ENCODE assay signal across 9 cellular contexts in genomic region chr5:147369742-147370374, GRCh38.
DNase-seq lines count a peak whose midpoint lies in the region; ATAC-seq, FAIRE-seq and TF ChIP-seq lines count a peak whose summit lies in the region.
"Had no signal": no experiment of that assay in that cellular context is flagged by ENCODE, and none has a peak within 500 bp of the region (broad histone marks: within the 10 kb centered on the region; RNA-seq: fewer than 3 reads in every experiment).

No MANE protein-coding gene starts in this region.

- peaks cover 0 to 2% (median 0%) of the 10 kb centered on the region in 5 donors for H3K9me3 Mint-ChIP-seq in CD8-positive, alpha-beta memory T cell
- H3K9me3 Mint-ChIP-seq in CD8-positive, alpha-beta T cell, result no peaks in the 10 kb centered on the region

- peaks cover 1 to 4% of the 10 kb centered on the region in 2 donors for H3K27me3 Mint-ChIP-seq in CD8-positive, alpha-beta memory T cell
- peaks cover 5% of the 10 kb centered on the region for H3K27me3 Mint-ChIP-seq in CD8-positive, alpha-beta T cell (ENCODE audit: low read depth)

- TF ChIP-seq CTCF in HFF-Myc (IDR thresholded peaks at IDR 0.05; ENCODE audit: low read depth, low read length, missing control alignments) (peak; percentile 19), RWPE2 (IDR thresholded peaks at IDR 0.05; ENCODE audit: poor library complexity, severe bottlenecking) (peak; percentile 98)
- no peak for TF ChIP-seq CTCF in CD8-positive, alpha-beta T cell (IDR thresholded peaks at IDR 0.05)

- intact Hi-C loops in CD8-positive, alpha-beta T cell (cut with DNase I, micrococcal nuclease), result no loop called here

- no peaks in the 10 kb centered on the region for H3K36me3 Mint-ChIP-seq in CD8-positive, alpha-beta memory T cell
- H3K36me3 Mint-ChIP-seq in CD8-positive, alpha-beta T cell, result no peaks in the 10 kb centered on the region

- H3K4me3 ChIP-seq in HFF-Myc (replicated peaks; ENCODE audit: low read depth, low read length) (no peak overlapping the region), RWPE2 (ENCODE audit: severe bottlenecking) (no peak overlapping the region)
- no peak overlapping the region for H3K4me3 ChIP-seq in CD8-positive, alpha-beta memory T cell (ENCODE audit: low read length)
- H3K4me3 ChIP-seq in CD8-positive, alpha-beta T cell (ENCODE audit: low read depth, low read length), result no peak overlapping the region

- peaks cover 0 to 3% (median 0%) of the 10 kb centered on the region in 3 donors for H3K4me1 Mint-ChIP-seq in CD8-positive, alpha-beta memory T cell
- no peaks in the 10 kb centered on the region for H3K4me1 Mint-ChIP-seq in CD8-positive, alpha-beta T cell (ENCODE audit: low read depth)

- CTCF ChIA-PET in CD8-positive, alpha-beta memory T cell (lab: Charles Lee), result no interaction called here
- CTCF ChIA-PET in CD8-positive, alpha-beta T cell (lab: Charles Lee), result interaction anchor here (1.8 kb wide), 1 partner anchor 181 kb away, joined by 5 read pairs; no protein-coding TSS in a partner anchor

- H3K36me3 ChIP-seq in RWPE2 (ENCODE audit: low read depth), result no peaks in the 10 kb centered on the region
- H3K36me3 ChIP-seq in CD8-positive, alpha-beta memory T cell (ENCODE audit: insufficient read depth, low read length), result no peaks in the 10 kb centered on the region
- no peaks in the 10 kb centered on the region for H3K36me3 ChIP-seq in CD8-positive, alpha-beta T cell (ENCODE audit: insufficient read depth, low read length)

- H3K27ac Mint-ChIP-seq in CD8-positive, alpha-beta memory T cell, result no peak overlapping the region
- H3K27ac Mint-ChIP-seq in CD8-positive, alpha-beta T cell, result no peak overlapping the region

- no peaks in the 10 kb centered on the region for H3K27me3 ChIP-seq in RWPE2 (ENCODE audit: insufficient read depth, poor library complexity, severe bottlenecking)
- H3K27me3 ChIP-seq in CD8-positive, alpha-beta memory T cell (ENCODE audit: insufficient read depth, low read length, poor library complexity, severe bottlenecking), result no peaks in the 10 kb centered on the region
- no peaks in the 10 kb centered on the region for H3K27me3 ChIP-seq in CD8-positive, alpha-beta T cell (ENCODE audit: insufficient read depth, low read length)

- ATAC-seq in RWPE2 (ENCODE audit: low read depth), result no peak; the same call in 2 of the 3 replicates
- ATAC-seq in HG03565 (IDR thresholded peaks at IDR 0.05; ENCODE audit: unreplicated experiment), result no peak
- no peak for ATAC-seq in CD8-positive, alpha-beta T cell

- FAIRE-seq in A204.1 (lab: Jason Lieb, UNC), result peak; percentile 25
- FAIRE-seq: GM12892 had no signal

- no peak overlapping the region for H3K27ac ChIP-seq in RWPE2 (ENCODE audit: poor library complexity, severe bottlenecking)
- no peak overlapping the region for H3K27ac ChIP-seq in CD8-positive, alpha-beta memory T cell (ENCODE audit: low read depth, low read length)
- no peak overlapping the region for H3K27ac ChIP-seq in CD8-positive, alpha-beta T cell (ENCODE audit: low read depth, low read length)

- no peak overlapping the region for H3K4me3 Mint-ChIP-seq in CD8-positive, alpha-beta memory T cell
- no peak overlapping the region for H3K4me3 Mint-ChIP-seq in CD8-positive, alpha-beta T cell

- POLR2A ChIA-PET in CD8-positive, alpha-beta memory T cell (lab: Charles Lee), result no interaction called here
- POLR2A ChIA-PET in CD8-positive, alpha-beta T cell (lab: Charles Lee), result no interaction called here

- no peaks in the 10 kb centered on the region for H3K4me1 ChIP-seq in RWPE2 (ENCODE audit: insufficient read depth, poor library complexity, severe bottlenecking)
- no peaks in the 10 kb centered on the region for H3K4me1 ChIP-seq in CD8-positive, alpha-beta memory T cell (ENCODE audit: insufficient read depth, low read length)
- H3K4me1 ChIP-seq in CD8-positive, alpha-beta T cell (ENCODE audit: insufficient read depth, low read length), result no peaks in the 10 kb centered on the region

- DNase-seq in HFF-Myc (ENCODE audit: extremely low read depth, low read depth), result no peak
- DNase-seq in RWPE2 (ENCODE audit: low spot score), result no peak
- DNase-seq in inferior parietal cortex (ENCODE audit: extremely low spot score), result peak; percentile 29
- DNase-seq in CD8-positive, alpha-beta memory T cell, result no peak
- DNase-seq in CD8-positive, alpha-beta T cell, result no peak
- no peak for DNase-seq in putamen (ENCODE audit: low spot score)

- H3K9me3 ChIP-seq in RWPE2 (ENCODE audit: severe bottlenecking), result no peaks in the 10 kb centered on the region
- no peaks in the 10 kb centered on the region for H3K9me3 ChIP-seq in CD8-positive, alpha-beta memory T cell (ENCODE audit: low read length)
- H3K9me3 ChIP-seq in CD8-positive, alpha-beta T cell (ENCODE audit: low read length), result no peaks in the 10 kb centered on the region
